ENCODE assay signal across 1 cellular context in the genomic region with DNA sequence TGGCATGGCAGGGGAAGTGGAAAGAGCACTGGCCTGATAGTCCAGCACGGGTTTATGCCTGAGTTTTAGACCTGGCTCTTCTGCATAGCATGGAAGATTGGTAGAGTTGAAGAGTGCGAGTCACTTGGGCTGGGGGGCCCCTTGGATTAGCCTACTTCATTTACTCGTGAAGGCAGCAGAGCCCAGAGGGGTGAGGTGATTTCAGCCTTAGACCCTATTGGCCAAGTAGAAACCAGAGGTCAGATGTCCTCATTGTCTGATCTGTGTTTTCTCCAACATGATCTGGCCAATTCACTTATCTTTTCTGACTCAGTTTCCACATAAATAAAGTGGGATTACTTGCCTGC.
TF ChIP-seq lines count a peak whose summit lies in the region.

No MANE protein-coding gene starts in this region.

TF ChIP-seq in GM23338, 12 proteins besides CTCF, POLR2A, EP300 and RAD21 (continued from another document):
- TF ChIP-seq ZNF462 (CRISPR knock-in tag; IDR thresholded peaks at IDR 0.05) (no peak), NANOG (IDR thresholded peaks at IDR 0.05; ENCODE audit: borderline replicate concordance) (no peak), STAT1 (IDR thresholded peaks at IDR 0.05; ENCODE audit: unreplicated experiment) (no peak)
